Comparison of ENCODE assay signal across 8 cellular contexts in the genomic region with DNA sequence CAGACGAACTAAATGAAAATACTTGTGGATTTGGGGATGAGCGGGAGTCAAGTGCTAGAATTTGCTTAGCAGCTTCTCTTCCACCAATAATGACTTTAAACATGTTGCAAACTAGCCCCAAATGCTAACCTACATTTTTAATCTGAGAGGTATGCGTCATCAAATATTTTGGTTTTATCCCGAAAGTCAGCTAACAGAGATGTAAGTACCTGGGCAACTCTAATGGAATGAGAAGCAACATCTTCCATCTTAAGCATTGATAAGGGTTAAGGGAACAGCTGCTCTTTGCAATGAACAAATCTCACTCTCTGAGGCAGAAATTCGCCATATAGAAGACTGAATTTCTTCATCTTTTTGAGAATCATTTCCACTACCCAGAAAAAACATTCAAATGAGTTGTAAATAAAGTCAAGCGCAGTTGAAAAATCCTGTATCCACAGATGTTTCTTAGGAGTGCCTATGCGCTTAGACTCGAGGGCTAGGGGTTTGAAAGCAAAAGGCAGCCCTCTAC. TPM values are rescaled to one million over a fixed set of nuclear protein-coding genes. Genes with fewer than 3 reads are reported as not detected.
A peak's percentile ranks its signal among the peaks of the same experiment; 100 is the strongest.
DNase-seq lines count a peak whose midpoint lies in the region; ATAC-seq and TF ChIP-seq lines count a peak whose summit lies in the region.

No MANE protein-coding gene starts in this region.

- H3K36me3 ChIP-seq in KMS-11 (ENCODE audit: insufficient read depth), result no peaks in the 10 kb centered on the region
- H3K36me3 ChIP-seq in mucosa of stomach (ENCODE audit: control insufficient read depth, insufficient read depth, low read length), result no peaks in the 10 kb centered on the region

- H3K9ac ChIP-seq in KMS-11 (peak overlapping the region; percentile 48), mucosa of stomach (ENCODE audit: low read length) (peak overlapping the region; percentile 65)

- H3K4me1 ChIP-seq in KMS-11 (ENCODE audit: low read depth, poor library complexity, severe bottlenecking) (peaks cover 28% of the 10 kb centered on the region), mucosa of stomach (ENCODE audit: control insufficient read depth, insufficient read depth, low read length) (peaks cover 20% of the 10 kb centered on the region)

- H4K20me1 ChIP-seq in KMS-11 (ENCODE audit: insufficient read depth), result no peaks in the 10 kb centered on the region

- TF ChIP-seq CTCF in KMS-11 (conservative IDR thresholded peaks at IDR 0.05; ENCODE audit: low read depth, low read length) (no peak), cardiac fibroblast (IDR thresholded peaks at IDR 0.05; ENCODE audit: low read depth, low read length) (no peak)

- ATAC-seq in HG02970 (IDR thresholded peaks at IDR 0.05; ENCODE audit: low FRiP score, unreplicated experiment) (no peak), GM18870 (IDR thresholded peaks at IDR 0.05; ENCODE audit: unreplicated experiment) (no peak)

- H3K9me3 ChIP-seq in mucosa of stomach (ENCODE audit: control insufficient read depth, low read length), result no peaks in the 10 kb centered on the region

- H3K79me2 ChIP-seq in KMS-11 (ENCODE audit: insufficient read depth, low read depth), result no peaks in the 10 kb centered on the region

- H3K4me3 ChIP-seq in KMS-11 (IDR thresholded peaks at IDR 0.05; ENCODE audit: insufficient read depth, low read depth, low read length) (no peak overlapping the region), cardiac fibroblast (replicated peaks in 1 of 2; ENCODE audit: low read depth in 2 of 2, low read length in 2 of 2) (peak overlapping the region; percentile 48 to 51), mucosa of stomach (ENCODE audit: low read length) (peak overlapping the region; percentile 21)

- peak overlapping the region; percentile 59 for H3K4me2 ChIP-seq in KMS-11

- DNase-seq in A172 (ENCODE audit: low spot score) (peak; percentile 9), cardiac fibroblast (ENCODE audit: low read depth in 2 of 2) (peak in 1 of 2 donors; percentile 11), NCI-H2107 (lab: John Stamatoyannopoulos, UW) (no peak), dedifferentiated amniotic fluid mesenchymal stem cell (ENCODE audit: extremely low spot score) (no peak)

- peak overlapping the region; percentile 73 for H2AFZ ChIP-seq in KMS-11 (ENCODE audit: low read depth)

- H3K27ac ChIP-seq in KMS-11, result peak overlapping the region; percentile 57

- no peaks in the 10 kb centered on the region for H3K27me3 ChIP-seq in KMS-11 (ENCODE audit: insufficient read depth, low read depth)
- H3K27me3 ChIP-seq in mucosa of stomach (ENCODE audit: control insufficient read depth, insufficient read depth, low read length), result no peaks in the 10 kb centered on the region

RNA-seq across cellular contexts. Expression of a gene that starts 0.9 kb away (rescaled TPM):
- 91.4 and 112 TPM in 2 replicates for total RNA-seq in A172 (2014; rRNA removed; shearing (Covaris generic))
